16 cellular contexts compared by ENCODE assay signal in genomic region chr1:184859381-184860105, GRCh38.
A peak's percentile ranks its signal among the peaks of the same experiment; 100 is the strongest.
DNase-seq lines count a peak whose midpoint lies in the region; ATAC-seq and TF ChIP-seq lines count a peak whose summit lies in the region.
"Had no signal": no experiment of that assay in that cellular context is flagged by ENCODE, and none has a peak within 500 bp of the region (broad histone marks: within the 10 kb centered on the region; RNA-seq: fewer than 3 reads in every experiment).

No MANE protein-coding gene starts in this region.

- H3K9me2 ChIP-seq in GM23338 (ENCODE audit: insufficient read depth), result peaks cover 5% of the 10 kb centered on the region; the same call in 1 of the 2 replicates

- peak overlapping the region; percentile 22; the same call in 1 of the 2 replicates for H3K27ac Mint-ChIP-seq in GM23338

- H3K4me3 Mint-ChIP-seq in GM23338, result no peak overlapping the region
- H3K4me3 Mint-ChIP-seq: neural crest cell had no signal

- in situ Hi-C loops in gastrocnemius medialis (cut with MboI; ENCODE audit: low sequenced_read_pairs in 4 of 4), result no loop called here

- intact Hi-C loops in gastrocnemius medialis (cut with DNase I; ENCODE audit: low total_unique reads), result no loop called here

- no peaks in the 10 kb centered on the region for H3K36me3 Mint-ChIP-seq in GM23338 (ENCODE audit: low read depth)

- H3K79me2 ChIP-seq in GM23338 (replicated peaks; ENCODE audit: insufficient read depth), result no peaks in the 10 kb centered on the region

- H3K36me3 ChIP-seq in GM23338 (ENCODE audit: insufficient read depth) (no peaks in the 10 kb centered on the region), gastrocnemius medialis (no peaks in the 10 kb centered on the region), H7 (replicated peaks; ENCODE audit: control insufficient read depth, insufficient read depth, low read length) (no peaks in the 10 kb centered on the region)
- H3K36me3 ChIP-seq: BLaER1 treated with 17β-estradiol and CSF1 and Interleukin-3, amounts not matched to agents 10 nM and 100 nM; left lung; stomach had no signal

- H3K4me1 ChIP-seq in GM23338 (ENCODE audit: insufficient read depth) (no peaks in the 10 kb centered on the region), gastrocnemius medialis (peaks cover 39 to 47% of the 10 kb centered on the region in 2 donors)

- TF ChIP-seq CTCF in GM23338 (conservative IDR thresholded peaks at IDR 0.05; ENCODE audit: low read depth in 2 of 2) (no peak), gastrocnemius medialis (IDR thresholded peaks at IDR 0.05 in 4 of 5, conservative IDR thresholded peaks at IDR 0.05 in 1 of 5) (no peak)

- H3K27me3 ChIP-seq in GM23338 (ENCODE audit: insufficient read depth), result no peaks in the 10 kb centered on the region
- H3K27me3 ChIP-seq in gastrocnemius medialis, result no peaks in the 10 kb centered on the region
- no peaks in the 10 kb centered on the region for H3K27me3 ChIP-seq in H7 (ENCODE audit: control insufficient read depth, insufficient read depth, low read length)
- H3K27me3 ChIP-seq: BLaER1 treated with 17β-estradiol and CSF1 and Interleukin-3, amounts not matched to agents 10 nM and 100 nM; left lung; stomach had no signal

- H3K4me2 ChIP-seq in GM23338, result no peak overlapping the region
- H3K4me2 ChIP-seq: BLaER1 treated with 17β-estradiol and CSF1 and Interleukin-3, amounts not matched to agents 10 nM and 100 nM had no signal

- H2AFZ ChIP-seq in GM23338, result no peak overlapping the region

- DNase-seq in GM23338 (ENCODE audit: low spot score), result no peak
- no peak for DNase-seq in gastrocnemius medialis
- no peak for DNase-seq in central memory CD4-positive, alpha-beta T cell
- no peak for DNase-seq in H7
- no peak for DNase-seq in activated CD4-positive, alpha-beta T cell treated with anti-CD3 and anti-CD28 coated beads for 48 hours
- DNase-seq: activated CD4-positive, CD25-positive, alpha-beta regulatory T cell treated with anti-CD3 and anti-CD28 coated beads, Interleukin-2, amount 50 U/mL, for 72 hours; activated T-cell treated with anti-CD3 and anti-CD28 coated beads, Interleukin-2, amount 50 U/mL, for 1 hour; DMS79 treated with DMSO at 0.1 percent for 48 hours; left lung; NCI-H1105; NCI-H345; stomach had no signal

- H3F3A ChIP-seq in GM23338 (replicated peaks; ENCODE audit: low read depth), result no peaks in the 10 kb centered on the region

- H3K4me1 Mint-ChIP-seq in GM23338, result peaks cover 9% of the 10 kb centered on the region
- H3K4me1 Mint-ChIP-seq: neural crest cell had no signal

- H3K4me3 ChIP-seq in GM23338 (no peak overlapping the region), gastrocnemius medialis (no peak overlapping the region), H7 (ENCODE audit: insufficient read depth, low read depth, low read length) (no peak overlapping the region)
- H3K4me3 ChIP-seq: BLaER1 treated with 17β-estradiol and CSF1 and Interleukin-3, amounts not matched to agents 10 nM and 100 nM; left lung; stomach had no signal

- no peaks in the 10 kb centered on the region for H3K9me3 Mint-ChIP-seq in GM23338

- no peak for TF ChIP-seq POLR2A in gastrocnemius medialis (IDR thresholded peaks at IDR 0.05)

- H4K20me1 ChIP-seq in GM23338 (replicated peaks; ENCODE audit: insufficient read depth), result no peaks in the 10 kb centered on the region
- H4K20me1 ChIP-seq: BLaER1 treated with 17β-estradiol and CSF1 and Interleukin-3, amounts not matched to agents 10 nM and 100 nM had no signal

- no peaks in the 10 kb centered on the region for H3K9me3 ChIP-seq in gastrocnemius medialis
- H3K9me3 ChIP-seq: BLaER1 treated with 17β-estradiol and CSF1 and Interleukin-3, amounts not matched to agents 10 nM and 100 nM; left lung; stomach had no signal

- no peak overlapping the region for H3K27ac ChIP-seq in GM23338 (ENCODE audit: low read depth)
- peak overlapping the region in 3 of 4 donors; percentile 68 to 82 (median 78) for H3K27ac ChIP-seq in gastrocnemius medialis
- H3K27ac ChIP-seq: BLaER1 treated with 17β-estradiol and CSF1 and Interleukin-3, amounts not matched to agents 10 nM and 100 nM; left lung had no signal

- H3K27me3 Mint-ChIP-seq in GM23338 (ENCODE audit: insufficient read depth, low read depth, poor library complexity), result peaks cover 3% of the 10 kb centered on the region

- peak; percentile 64 for ATAC-seq in GM19351 (IDR thresholded peaks at IDR 0.05; ENCODE audit: unreplicated experiment)
- no peak for ATAC-seq in GM23338
- ATAC-seq in HG03442 (IDR thresholded peaks at IDR 0.05; ENCODE audit: unreplicated experiment), result peak; percentile 37
- no peak for ATAC-seq in gastrocnemius medialis
- ATAC-seq: left lung had no signal

TF ChIP-seq in GM23338, 12 proteins besides CTCF, POLR2A, EP300 and RAD21 (continues in another document):
- TF ChIP-seq EZH2 (IDR thresholded peaks at IDR 0.05; ENCODE audit: low read depth, unreplicated experiment) (no peak), REST (IDR thresholded peaks at IDR 0.05; ENCODE audit: unreplicated experiment) (no peak), CREB1 (CRISPR knock-in tag; IDR thresholded peaks at IDR 0.05; ENCODE audit: low read depth) (no peak), JUNB (IDR thresholded peaks at IDR 0.05; ENCODE audit: unreplicated experiment) (no peak), STAT1 (IDR thresholded peaks at IDR 0.05; ENCODE audit: unreplicated experiment) (no peak)

Comparison
In these comparisons a context has a peak if more than half of its experiments do, and no peak if none do; other contexts are left out.
1. ATAC-seq: peak in GM19351 (single experiment) and HG03442 (single experiment); none in GM23338 (single experiment) and gastrocnemius medialis (0 of 2).